In genomic region chr12:64687816-64688599, GRCh38 we compare ENCODE assay signal across 11 cellular contexts.
A peak's percentile ranks its signal among the peaks of the same experiment; 100 is the strongest.
DNase-seq lines count a peak whose midpoint lies in the region; ATAC-seq, FAIRE-seq and TF ChIP-seq lines count a peak whose summit lies in the region.
"Had no signal": no experiment of that assay in that cellular context is flagged by ENCODE, and none has a peak within 500 bp of the region (broad histone marks: within the 10 kb centered on the region; RNA-seq: fewer than 3 reads in every experiment).

No MANE protein-coding gene starts in this region.

- CTCF ChIA-PET in CD8-positive, alpha-beta memory T cell (lab: Charles Lee) = interaction anchor here (1.5 to 2.9 kb wide), 4 partner anchors 10 to 139 kb away, joined by 3 to 23 read pairs (median 10); no protein-coding TSS in a partner anchor
- CTCF ChIA-PET in PC-3 (lab: Charles Lee) = no interaction called here

- H2AFZ ChIP-seq in PC-3 (ENCODE audit: low read length) = no peak overlapping the region

- H3K27me3 ChIP-seq in CD8-positive, alpha-beta memory T cell (ENCODE audit: insufficient read depth, low read length, poor library complexity, severe bottlenecking) = no peaks in the 10 kb centered on the region
- H3K27me3 ChIP-seq in PC-3 (ENCODE audit: low read length) = no peaks in the 10 kb centered on the region
- H3K27me3 ChIP-seq in endodermal cell (ENCODE audit: control insufficient read depth, insufficient read depth, low read length, poor library complexity, severe bottlenecking) = no peaks in the 10 kb centered on the region

- H3K4me3 Mint-ChIP-seq in CD8-positive, alpha-beta memory T cell = peak overlapping the region in 6 of 7 donors; percentile 24 to 75 (median 38)
- H3K4me3 Mint-ChIP-seq in endodermal cell (no peak overlapping the region), nephron progenitor cell (peak overlapping the region; percentile 13), HFFc6 (no peak overlapping the region)

- FAIRE-seq in urothelium cell line (lab: Jason Lieb, UNC) = no peak
- FAIRE-seq: bronchial epithelial cell had no signal

- H3K9ac ChIP-seq in PC-3 (ENCODE audit: low read length) = no peak overlapping the region
- no peak overlapping the region for H3K9ac ChIP-seq in endodermal cell (ENCODE audit: extremely low read depth, low read length, poor library complexity, severe bottlenecking)

- no peak overlapping the region for H3K4me2 ChIP-seq in PC-3 (ENCODE audit: low read length)

- peak overlapping the region; percentile 65 to 99 (median 86) for H3K27ac Mint-ChIP-seq in CD8-positive, alpha-beta memory T cell
- H3K27ac Mint-ChIP-seq in endodermal cell (peak overlapping the region; percentile 66), nephron progenitor cell (peak overlapping the region; percentile 99), HFFc6 (no peak overlapping the region; the same call in 1 of the 2 replicates)

- BruUV-seq in PC-3 (replicated peaks; lab: Mats Ljungman, UMichigan) = no TSS peak

- no peaks in the 10 kb centered on the region for H3F3A ChIP-seq in PC-3 (ENCODE audit: low read length, unreplicated experiment)

- H3K9me3 Mint-ChIP-seq in CD8-positive, alpha-beta memory T cell = peaks cover 0 to 2% (median 0%) of the 10 kb centered on the region in 5 donors
- no peaks in the 10 kb centered on the region for H3K9me3 Mint-ChIP-seq in endodermal cell
- no peaks in the 10 kb centered on the region for H3K9me3 Mint-ChIP-seq in nephron progenitor cell
- H3K9me3 Mint-ChIP-seq in HFFc6 = no peaks in the 10 kb centered on the region

- H3K9me3 ChIP-seq in CD8-positive, alpha-beta memory T cell (ENCODE audit: low read length) = no peaks in the 10 kb centered on the region
- H3K9me3 ChIP-seq in PC-3 (ENCODE audit: low read length) (no peaks in the 10 kb centered on the region), endodermal cell (ENCODE audit: control insufficient read depth, low read length) (no peaks in the 10 kb centered on the region)

- TF ChIP-seq CTCF in PC-3 (conservative IDR thresholded peaks at IDR 0.05; ENCODE audit: low read depth, low read length) (no peak), endodermal cell (conservative IDR thresholded peaks at IDR 0.05) (no peak), nephron progenitor cell (IDR thresholded peaks at IDR 0.05) (no peak), HFFc6 (IDR thresholded peaks at IDR 0.05) (no peak)

- 0 out of 2 replicates have a peak, but pooled peaks have one; percentile 22 for ATAC-seq in PC-3

- no peaks in the 10 kb centered on the region for H3K9me2 ChIP-seq in PC-3 (replicated peaks; ENCODE audit: low read length)

- peaks cover 12 to 66% (median 20%) of the 10 kb centered on the region in 3 donors for H3K36me3 Mint-ChIP-seq in CD8-positive, alpha-beta memory T cell
- H3K36me3 Mint-ChIP-seq in endodermal cell (ENCODE audit: low read depth) = peaks cover 59% of the 10 kb centered on the region
- H3K36me3 Mint-ChIP-seq in nephron progenitor cell (ENCODE audit: low read depth) = peaks cover 47% of the 10 kb centered on the region
- peaks cover 9% of the 10 kb centered on the region for H3K36me3 Mint-ChIP-seq in HFFc6 (ENCODE audit: low read depth)

- no peaks in the 10 kb centered on the region for H4K20me1 ChIP-seq in PC-3 (ENCODE audit: low read length)

- WGBS in endodermal cell (ENCODE audit: insufficient coverage in 1 of 2, insufficient read length in 1 of 2), 2 experiments = 85 to 94% methylated on average over 9 to 11 of the region's 11 CpGs

- intact Hi-C loops in PC-3 (cut with micrococcal nuclease) = no loop called here

- peak in 1 of 5 donors; percentile 73 for DNase-seq in CD8-positive, alpha-beta memory T cell
- DNase-seq in PC-3 (no peak), endodermal cell (no peak), nephron progenitor cell (no peak), DMS53 treated with DMSO at 0.1 percent for 48 hours (lab: John Stamatoyannopoulos, UW; ENCODE audit: unreplicated experiment) (no peak), NCI-H1436 treated with DMSO at 0.1 percent for 48 hours (lab: John Stamatoyannopoulos, UW) (no peak), HFFc6 (no peak), urothelium cell line (ENCODE audit: low spot score) (no peak)
- DNase-seq: NCI-H2081; stimulated activated CD4-positive, alpha-beta T cell treated with anti-CD3 and anti-CD28 coated beads, Interleukin-12 subunit alpha, Interleukin-12 subunit beta, amount 100 ng/mL, for 4 hours had no signal

- H3K79me2 ChIP-seq in PC-3 (ENCODE audit: low read length) = peaks cover 8% of the 10 kb centered on the region

- peaks cover 70 to 85% (median 85%) of the 10 kb centered on the region in 3 donors for H3K4me1 Mint-ChIP-seq in CD8-positive, alpha-beta memory T cell
- H3K4me1 Mint-ChIP-seq in endodermal cell (peaks cover 41% of the 10 kb centered on the region), nephron progenitor cell (peaks cover 70% of the 10 kb centered on the region), HFFc6 (ENCODE audit: low read depth) (peaks cover 20% of the 10 kb centered on the region)

- no peaks in the 10 kb centered on the region for H3K27me3 Mint-ChIP-seq in CD8-positive, alpha-beta memory T cell
- no peaks in the 10 kb centered on the region for H3K27me3 Mint-ChIP-seq in endodermal cell (ENCODE audit: insufficient read depth)
- no peaks in the 10 kb centered on the region for H3K27me3 Mint-ChIP-seq in nephron progenitor cell (ENCODE audit: low read depth, poor library complexity)
- no peaks in the 10 kb centered on the region for H3K27me3 Mint-ChIP-seq in HFFc6 (ENCODE audit: insufficient read depth)

- peaks cover 33% of the 10 kb centered on the region for H3K36me3 ChIP-seq in CD8-positive, alpha-beta memory T cell (ENCODE audit: insufficient read depth, low read length)
- H3K36me3 ChIP-seq in PC-3 (ENCODE audit: low read depth, low read length) (0 out of 2 replicates have a peak, but pooled peaks cover 5% of the 10 kb centered on the region), endodermal cell (ENCODE audit: control insufficient read depth, insufficient read depth, low read length) (peaks cover 29% of the 10 kb centered on the region)

- H3K4me3 ChIP-seq in CD8-positive, alpha-beta memory T cell (ENCODE audit: low read length) = peak overlapping the region; percentile 0
- H3K4me3 ChIP-seq in PC-3 (ENCODE audit: low read length) (no peak overlapping the region), endodermal cell (ENCODE audit: low read length) (no peak overlapping the region)

- POLR2A ChIA-PET in CD8-positive, alpha-beta memory T cell (lab: Charles Lee) = interaction anchor here (0.6 to 1.4 kb wide), 3 partner anchors 10 to 77 kb away, joined by 3 to 4 read pairs (median 3); no protein-coding TSS in a partner anchor
- POLR2A ChIA-PET in PC-3 (lab: Charles Lee; ENCODE audit: unreplicated experiment) = no interaction called here

- H3K4me1 ChIP-seq in CD8-positive, alpha-beta memory T cell (ENCODE audit: insufficient read depth, low read length) = peaks cover 87% of the 10 kb centered on the region
- no peaks in the 10 kb centered on the region for H3K4me1 ChIP-seq in PC-3 (ENCODE audit: insufficient read depth, low read length)
- H3K4me1 ChIP-seq in endodermal cell (ENCODE audit: control insufficient read depth, insufficient read depth, low read length) = peaks cover 13% of the 10 kb centered on the region

- no peak overlapping the region for H3K27ac ChIP-seq in CD8-positive, alpha-beta memory T cell (ENCODE audit: low read depth, low read length)
- H3K27ac ChIP-seq in PC-3 (ENCODE audit: low read length) = no peak overlapping the region
- H3K27ac ChIP-seq in endodermal cell (ENCODE audit: low read depth, low read length) = peak overlapping the region; percentile 0

Comparison
In these comparisons a context has a peak if more than half of its experiments do, and no peak if none do; other contexts are left out.
1. H3K4me3 Mint-ChIP-seq: peak in CD8-positive, alpha-beta memory T cell (6 of 7) and nephron progenitor cell (single experiment); none in endodermal cell (single experiment) and HFFc6 (single experiment).